ENCODE assay signal across 25 cellular contexts in the genomic region with DNA sequence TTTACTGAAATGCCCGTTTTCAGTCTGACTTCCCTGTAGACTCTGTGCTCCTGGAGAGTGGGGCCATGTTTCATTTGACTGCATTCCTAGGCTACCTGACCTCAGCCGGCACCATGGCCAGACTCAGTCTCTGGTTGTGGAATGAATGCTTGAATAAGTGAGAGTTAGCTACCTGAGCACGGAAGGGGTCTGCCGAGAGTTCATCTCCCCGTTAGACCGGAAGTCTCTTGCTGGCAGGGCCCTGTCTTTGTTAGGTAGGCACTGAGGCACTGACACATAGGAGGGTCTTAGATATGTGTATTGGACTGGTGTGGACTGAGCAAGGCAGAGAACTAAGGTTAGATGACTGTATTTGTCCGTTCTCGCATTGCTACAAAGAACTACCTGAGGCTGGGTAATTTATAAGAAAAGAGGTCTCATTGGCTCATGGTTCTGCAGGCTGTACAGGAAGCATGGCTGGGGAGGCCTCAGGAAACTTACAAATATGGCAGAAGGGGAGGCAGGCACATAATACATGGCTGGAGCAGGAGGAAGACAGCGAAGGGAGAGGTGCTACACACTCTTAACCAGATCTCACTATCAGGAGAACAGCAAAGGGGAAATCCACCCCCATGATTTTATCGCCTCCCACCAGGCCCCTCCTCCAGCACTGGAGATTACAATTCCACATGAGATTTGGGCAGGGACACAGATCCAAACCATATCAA.
"Had no signal": no experiment of that assay in that cellular context is flagged by ENCODE, and none has a peak within 500 bp of the region (broad histone marks: within the 10 kb centered on the region; RNA-seq: fewer than 3 reads in every experiment).

No MANE protein-coding gene starts in this region.

- H3K36me3 Mint-ChIP-seq: memory B cell; natural killer cell treated with Interleukin-12 subunit alpha and Interleukin-12 subunit beta and Interleukin-15 and Interleukin-18, amount 100 ng/mL, for 72 hours had no signal

- H3K27me3 ChIP-seq: gastrocnemius medialis, hepatocyte, neutrophil, pancreas, thyroid gland had no signal

- H3K4me3 ChIP-seq: gastrocnemius medialis, heart left ventricle, hepatocyte, left ventricle myocardium inferior, lower lobe of right lung, pancreas, smooth muscle cell, thyroid gland had no signal

- H3K27ac Mint-ChIP-seq: effector memory CD8-positive, alpha-beta T cell; memory B cell; naive B cell; natural killer cell treated with Interleukin-12 subunit alpha and Interleukin-12 subunit beta and Interleukin-15 and Interleukin-18, amount 100 ng/mL, for 72 hours; stimulated activated naive CD8-positive, alpha-beta T cell treated with anti-CD3 and anti-CD28 coated beads, Interleukin-15, amount 100 ng/mL, for 72 hours had no signal

- H3K36me3 ChIP-seq: gastrocnemius medialis, heart left ventricle, left ventricle myocardium inferior, lower lobe of right lung, neutrophil, pancreas, thyroid gland had no signal

- H3K27me3 Mint-ChIP-seq: stimulated activated naive CD8-positive, alpha-beta T cell treated with anti-CD3 and anti-CD28 coated beads, Interleukin-15, amount 100 ng/mL, for 72 hours had no signal

- H3K9me3 ChIP-seq: gastrocnemius medialis, neutrophil, pancreas, thyroid gland had no signal

- ATAC-seq: effector memory CD8-positive, alpha-beta T cell; gastrocnemius medialis; heart left ventricle; left cardiac atrium; lower lobe of right lung; natural killer cell treated with Interleukin-12 subunit alpha and Interleukin-12 subunit beta and Interleukin-15 and Interleukin-18, amount 100 ng/mL, for 72 hours; pancreas; sciatic nerve; stimulated activated naive CD8-positive, alpha-beta T cell treated with anti-CD3 and anti-CD28 coated beads, Interleukin-15, amount 100 ng/mL, for 72 hours had no signal

- H3K4me1 Mint-ChIP-seq: memory B cell; naive B cell; stimulated activated naive CD8-positive, alpha-beta T cell treated with anti-CD3 and anti-CD28 coated beads, Interleukin-15, amount 100 ng/mL, for 72 hours had no signal

- DNase-seq: cortex of kidney; effector memory CD8-positive, alpha-beta T cell; foreskin fibroblast; gastrocnemius medialis; heart left ventricle; left cardiac atrium; left ventricle myocardium inferior; lower lobe of right lung; naive B cell; pancreas; stimulated activated CD4-positive, alpha-beta T cell treated with anti-CD3 and anti-CD28 coated beads, Interleukin-12 subunit alpha, Interleukin-12 subunit beta, amount 100 ng/mL, for 4 hours; stimulated activated CD4-positive, alpha-beta T cell treated with anti-CD3 and anti-CD28 coated beads, Interleukin-1b, Interleukin-23, amount 100 ng/mL, for 48 hours; stimulated activated CD4-positive, alpha-beta T cell treated with anti-CD3 and anti-CD28 coated beads, Interleukin-4, amount 100 ng/mL, for 1 hour; stimulated activated CD8-positive, alpha-beta memory T cell treated with anti-CD3 and anti-CD28 coated beads, Interleukin-4, amount 100 ng/mL, for 48 hours; stimulated activated naive CD4-positive, alpha-beta T cell; stimulated activated naive CD8-positive, alpha-beta T cell treated with anti-CD3 and anti-CD28 coated beads, Interleukin-15, amount 100 ng/mL, for 72 hours; thyroid gland; trophoblast cell had no signal

- H3K4me1 ChIP-seq: gastrocnemius medialis, heart left ventricle, left ventricle myocardium inferior, lower lobe of right lung, pancreas, thyroid gland had no signal

- H3K4me3 Mint-ChIP-seq: effector memory CD8-positive, alpha-beta T cell; memory B cell; naive B cell; natural killer cell treated with Interleukin-12 subunit alpha and Interleukin-12 subunit beta and Interleukin-15 and Interleukin-18, amount 100 ng/mL, for 72 hours; neural crest cell; stimulated activated naive CD8-positive, alpha-beta T cell treated with anti-CD3 and anti-CD28 coated beads, Interleukin-15, amount 100 ng/mL, for 72 hours had no signal

- H3K27ac ChIP-seq: gastrocnemius medialis, heart left ventricle, hepatocyte, left ventricle myocardium inferior, lower lobe of right lung, neutrophil, pancreas, thyroid gland had no signal
